Comparison of ENCODE assay signal across 8 cellular contexts in genomic region chr3:52197499-52197841, GRCh38. TPM values are rescaled to one million over a fixed set of nuclear protein-coding genes. Genes with fewer than 3 reads are reported as not detected.
DNase-seq lines count a peak whose midpoint lies in the region; ATAC-seq and TF ChIP-seq lines count a peak whose summit lies in the region.

No MANE protein-coding gene starts in this region.

- H3K4me1 ChIP-seq in CD4-positive, alpha-beta memory T cell (ENCODE audit: insufficient read depth, low read length) = peaks cover 50% of the 10 kb centered on the region

- peaks cover 14 to 29% of the 10 kb centered on the region in 2 donors for H3K36me3 Mint-ChIP-seq in CD4-positive, alpha-beta memory T cell
- H3K36me3 Mint-ChIP-seq in effector memory CD8-positive, alpha-beta T cell (ENCODE audit: insufficient read depth) = peaks cover 23% of the 10 kb centered on the region
- peaks cover 4% of the 10 kb centered on the region for H3K36me3 Mint-ChIP-seq in neural crest cell (ENCODE audit: low read depth)

- no peak for DNase-seq in CD4-positive, alpha-beta memory T cell
- DNase-seq in LNCaP clone FGC (ENCODE audit: low read depth) (no peak), neural crest cell (ENCODE audit: low read depth, low spot score) (no peak), DMS53 (lab: John Stamatoyannopoulos, UW) (no peak), NCI-H146 treated with DMSO at 0.1 percent for 48 hours (lab: John Stamatoyannopoulos, UW; ENCODE audit: unreplicated experiment) (no peak), midbrain (lab: John Stamatoyannopoulos, UW) (no peak), GF-D8 (lab: John Stamatoyannopoulos, UW) (no peak)
- DNase-seq in effector memory CD8-positive, alpha-beta T cell = no peak

- H3K4me3 ChIP-seq in CD4-positive, alpha-beta memory T cell (ENCODE audit: low read length in 2 of 2) = peak overlapping the region; percentile 48 to 82
- H3K4me3 ChIP-seq in LNCaP clone FGC (ENCODE audit: low read depth, low read length) = peak overlapping the region; percentile 92

- H3K27me3 ChIP-seq in CD4-positive, alpha-beta memory T cell (ENCODE audit: insufficient read depth, low read length) = no peaks in the 10 kb centered on the region

- H3K4me1 Mint-ChIP-seq in CD4-positive, alpha-beta memory T cell = peaks cover 25 to 57% (median 43%) of the 10 kb centered on the region in 4 donors
- H3K4me1 Mint-ChIP-seq in effector memory CD8-positive, alpha-beta T cell (ENCODE audit: low read depth in 2 of 2) = peaks cover 27 to 29% of the 10 kb centered on the region in 2 donors
- peaks cover 26% of the 10 kb centered on the region for H3K4me1 Mint-ChIP-seq in neural crest cell

- peak overlapping the region; percentile 92 for H3K27ac ChIP-seq in CD4-positive, alpha-beta memory T cell (ENCODE audit: low read depth, low read length)

- no peak for ATAC-seq in effector memory CD8-positive, alpha-beta T cell (replicated peaks)

- no peak for TF ChIP-seq CTCF in LNCaP clone FGC (IDR thresholded peaks at IDR 0.05; ENCODE audit: control insufficient read depth, extremely low read depth, insufficient read depth)
- no peak for TF ChIP-seq CTCF in neural crest cell (conservative IDR thresholded peaks at IDR 0.05)

- peak overlapping the region; percentile 93 to 99 (median 96) for H3K4me3 Mint-ChIP-seq in CD4-positive, alpha-beta memory T cell
- peak overlapping the region; percentile 99 to 100 for H3K4me3 Mint-ChIP-seq in effector memory CD8-positive, alpha-beta T cell
- H3K4me3 Mint-ChIP-seq in neural crest cell = peak overlapping the region; percentile 99

- H3K36me3 ChIP-seq in CD4-positive, alpha-beta memory T cell (ENCODE audit: insufficient read depth, low read length) = peaks cover 7% of the 10 kb centered on the region

- peak overlapping the region; percentile 90 to 97 (median 97) for H3K27ac Mint-ChIP-seq in CD4-positive, alpha-beta memory T cell
- H3K27ac Mint-ChIP-seq in effector memory CD8-positive, alpha-beta T cell = peak overlapping the region; percentile 99
- H3K27ac Mint-ChIP-seq in neural crest cell (ENCODE audit: unreplicated experiment) = peak overlapping the region; percentile 64

- intact Hi-C loops in CD4-positive, alpha-beta memory T cell (cut with micrococcal nuclease) = no loop called here

- POLR2A ChIA-PET in CD4-positive, alpha-beta memory T cell (lab: Charles Lee; ENCODE audit: partially characterized antibody) = interaction anchor here (0.7 to 1.9 kb wide), 10 partner anchors 16 to 224 kb away, joined by 3 to 14 read pairs (median 4); partner anchors contain the start of genes ABHD14B, GLYCTK, POC1A and RPL29

- no peaks in the 10 kb centered on the region for H3K9me3 ChIP-seq in CD4-positive, alpha-beta memory T cell (ENCODE audit: control insufficient read depth in 1 of 2, low read length in 2 of 2)

- no peaks in the 10 kb centered on the region for H3K27me3 Mint-ChIP-seq in CD4-positive, alpha-beta memory T cell
- no peaks in the 10 kb centered on the region for H3K27me3 Mint-ChIP-seq in effector memory CD8-positive, alpha-beta T cell
- no peaks in the 10 kb centered on the region for H3K27me3 Mint-ChIP-seq in neural crest cell (ENCODE audit: low read depth)

- CTCF ChIA-PET in CD4-positive, alpha-beta memory T cell (lab: Charles Lee; ENCODE audit: partially characterized antibody) = interaction anchor here (0.8 to 1.4 kb wide), 4 partner anchors 22 to 224 kb away, joined by 3 to 4 read pairs (median 3); partner anchors contain the start of gene ABHD14B

- no peaks in the 10 kb centered on the region for H3K9me3 Mint-ChIP-seq in CD4-positive, alpha-beta memory T cell
- no peaks in the 10 kb centered on the region for H3K9me3 Mint-ChIP-seq in effector memory CD8-positive, alpha-beta T cell
- H3K9me3 Mint-ChIP-seq in neural crest cell = no peaks in the 10 kb centered on the region

RNA-seq across cellular contexts. Expression of gene ALAS1, which starts 0.5 kb away (rescaled TPM):
- 10 to 100 TPM; 30.0 to 34.6 TPM for total RNA-seq in CD4-positive, alpha-beta memory T cell
- polyA plus RNA-seq in CD4-positive, alpha-beta memory T cell = 10 to 100 TPM; 30.5 to 35.4 TPM
- 47.8 and 53.0 TPM in 2 replicates for total RNA-seq in neural crest cell

RNA-seq across cellular contexts. Expression of gene TLR9, which starts 28.0 kb away (rescaled TPM):
- 1 to 10 TPM; 2.3 to 3.0 TPM for total RNA-seq in CD4-positive, alpha-beta memory T cell
- polyA plus RNA-seq in CD4-positive, alpha-beta memory T cell = not detected
- 0.16 TPM in 1 of 2 replicates, not detected in the other for total RNA-seq in neural crest cell

RNA-seq across cellular contexts. Expression of gene TWF2, which starts 41.5 kb away (rescaled TPM):
- 10 to 100 TPM; 69.3 to 76.1 TPM for total RNA-seq in CD4-positive, alpha-beta memory T cell
- 100 to 1,000 TPM; 122 to 124 TPM for polyA plus RNA-seq in CD4-positive, alpha-beta memory T cell
- total RNA-seq in neural crest cell = 30.7 and 31.7 TPM in 2 replicates

RNA-seq across cellular contexts. Expression of gene POC1A, which starts 43.2 kb away (rescaled TPM):
- 1 to 10 TPM in 1 of 2 experiments, under 1 TPM in 1; 0.99 to 1.1 TPM for total RNA-seq in CD4-positive, alpha-beta memory T cell
- polyA plus RNA-seq in CD4-positive, alpha-beta memory T cell = 1 to 10 TPM in 1 of 2 donors, under 1 TPM in 1; 0.36 to 2.4 TPM
- total RNA-seq in neural crest cell = 27.7 and 30.1 TPM in 2 replicates

RNA-seq across cellular contexts. Expression of gene PPM1M, which starts 48.1 kb away (rescaled TPM):
- 10 to 100 TPM; 70.2 to 81.1 TPM for total RNA-seq in CD4-positive, alpha-beta memory T cell
- 10 to 100 TPM; 52.0 to 85.3 TPM for polyA plus RNA-seq in CD4-positive, alpha-beta memory T cell
- 4.3 and 4.4 TPM in 2 replicates for total RNA-seq in neural crest cell
